Comparison of ENCODE assay signal across 6 cellular contexts in the genomic region with DNA sequence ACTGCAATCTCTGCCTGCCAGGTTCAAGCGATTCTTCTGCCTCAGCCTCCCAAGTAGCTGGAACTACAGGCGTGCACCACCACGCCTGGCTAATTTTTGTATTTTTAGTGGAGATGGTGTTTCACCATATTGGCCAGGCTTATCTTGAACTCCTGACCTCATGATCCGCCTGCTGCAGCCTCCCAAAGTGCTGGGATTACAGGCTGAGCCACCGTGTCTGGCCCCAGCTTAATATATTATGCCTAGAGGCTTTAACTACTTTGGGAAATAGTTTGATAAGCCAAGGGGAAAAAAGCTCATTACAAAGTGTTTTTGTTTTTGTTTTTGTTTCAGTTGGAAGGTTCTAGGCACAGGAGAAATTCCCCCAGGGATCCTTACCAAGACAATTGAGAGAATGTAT.
DNase-seq lines count a peak whose midpoint lies in the region; ATAC-seq, FAIRE-seq and TF ChIP-seq lines count a peak whose summit lies in the region.
"Not testable (repeated sequence)": the region's sequence is repeated elsewhere in the genome, so short reads cannot be mapped to it uniquely, and the experiment has no call there.

No MANE protein-coding gene starts in this region.

- POLR2A ChIA-PET in HCT116 (lab: Charles Lee): not testable (repeated sequence)
- POLR2A ChIA-PET in GM12878 (lab: Charles Lee): interaction anchor here (0.6 to 1.5 kb wide), 3 partner anchors 26 to 37 kb away, joined by 3 to 5 read pairs (median 4); no protein-coding TSS in a partner anchor

- CTCF ChIA-PET in HCT116 (lab: Charles Lee): not testable (repeated sequence)
- CTCF ChIA-PET in GM12878 (lab: Yijun Ruan, JAX): interaction anchor here (0.9 to 8.2 kb wide), 9 partner anchors 8 to 556 kb away, joined by 3 to 69 read pairs (median 3); no protein-coding TSS in a partner anchor

- TF ChIP-seq RAD21 in HCT116 (IDR thresholded peaks at IDR 0.05; ENCODE audit: low read depth); GM12878 (IDR thresholded peaks at IDR 0.05; ENCODE audit: insufficient read depth, low read depth, low read length): not testable (repeated sequence)

- H3K27ac ChIP-seq in 22Rv1 (peak overlapping the region; percentile 37; the same call in 1 of the 2 replicates), OCI-LY3 (ENCODE audit: low read length) (peak overlapping the region; percentile 93)
- H3K27ac ChIP-seq in HCT116 (ENCODE audit: low read depth, low read length); GM12878 (ENCODE audit: control insufficient read depth, insufficient read depth): not testable (repeated sequence)

- DNase-seq in ELF-1 (ENCODE audit: low read depth, low spot score): peak; percentile 10
- DNase-seq in HCT116 (ENCODE audit: low read depth, low spot score); GM12878 (ENCODE audit: low read depth, low spot score): not testable (repeated sequence)
- DNase-seq in NCI-H82 (lab: John Stamatoyannopoulos, UW): peak; percentile 67

- H3K4me1 ChIP-seq in HCT116 (ENCODE audit: control insufficient read depth in 1 of 2, insufficient read depth in 2 of 2, low read length in 2 of 2) (peaks cover 17 to 34% of the 10 kb centered on the region in 2 experiments), OCI-LY3 (ENCODE audit: low read length) (peaks cover 57% of the 10 kb centered on the region)
- not testable (repeated sequence) for H3K4me1 ChIP-seq in GM12878 (ENCODE audit: control insufficient read depth, insufficient read depth, low read length)

- not testable (repeated sequence) for H4K20me1 ChIP-seq in HCT116 (ENCODE audit: insufficient read depth); OCI-LY3 (ENCODE audit: insufficient read depth, low read length); GM12878 (ENCODE audit: control insufficient read depth, insufficient read depth)

- H3K4me2 ChIP-seq in HCT116 (ENCODE audit: low read length); GM12878 (ENCODE audit: control insufficient read depth, insufficient read depth): not testable (repeated sequence)
- H3K4me2 ChIP-seq in OCI-LY3 (ENCODE audit: low read length): peak overlapping the region; percentile 74

- in situ Hi-C loops in GM12878 (cut with MboI): not testable (repeated sequence)

- 64% methylated on average over 5 of the region's 5 CpGs for WGBS in GM12878 (ENCODE audit: insufficient coverage, insufficient replicate concordance, low lambda C conversion rate, missing lambda C conversion rate)

- SMC1A ChIA-PET in GM12878 (lab: Charles Lee; ENCODE audit: uncharacterized antibody, unreplicated experiment): interaction anchor here (0.7 to 8.0 kb wide), 11 partner anchors 10 to 99 kb away, joined by 3 to 90 read pairs (median 7); no protein-coding TSS in a partner anchor

- TF ChIP-seq POLR2A in HCT116 (IDR thresholded peaks at IDR 0.05; ENCODE audit: borderline replicate concordance, extremely low read depth, insufficient read depth, insufficient read length); GM12878 (IDR thresholded peaks at IDR 0.05; ENCODE audit: low read depth, low read length): not testable (repeated sequence)

- TF ChIP-seq CTCF in 22Rv1 (IDR thresholded peaks at IDR 0.05); HCT116 (IDR thresholded peaks at IDR 0.05 in 2 of 3, conservative IDR thresholded peaks at IDR 0.05 in 1 of 3; ENCODE audit: borderline replicate concordance in 1 of 3, insufficient read depth in 1 of 3, low read depth in 2 of 3, low read length in 2 of 3); OCI-LY3 (IDR thresholded peaks at IDR 0.05; ENCODE audit: low read depth, low read length); GM12878 (IDR thresholded peaks at IDR 0.05 in 2 of 3, conservative IDR thresholded peaks at IDR 0.05 in 1 of 3; ENCODE audit: control insufficient read depth in 2 of 3, extremely low read depth in 1 of 3, insufficient read depth in 1 of 3, low read depth in 3 of 3, low read length in 3 of 3): not testable (repeated sequence)

- peak overlapping the region; percentile 99 for H2AFZ ChIP-seq in HCT116 (ENCODE audit: low read depth, low read length, poor library complexity, severe bottlenecking)
- not testable (repeated sequence) for H2AFZ ChIP-seq in OCI-LY3 (ENCODE audit: low read depth, low read length); GM12878 (ENCODE audit: control insufficient read depth, low read depth, low read length)

- H3K9me3 ChIP-seq in HCT116 (ENCODE audit: control insufficient read depth in 1 of 2, insufficient read depth in 1 of 2, low read depth in 1 of 2, low read length in 2 of 2); OCI-LY3 (ENCODE audit: insufficient read depth, low read length); GM12878 (replicated peaks; ENCODE audit: control insufficient read depth, insufficient read depth, low read length): not testable (repeated sequence)

- not testable (repeated sequence) for BruUV-seq in HCT116 (replicated peaks; lab: Mats Ljungman, UMichigan); GM12878 (replicated peaks; lab: Mats Ljungman, UMichigan)

- H3K9me2 ChIP-seq in HCT116 (ENCODE audit: insufficient read depth): not testable (repeated sequence)

- intact Hi-C loops in HCT116 (cut with micrococcal nuclease); GM12878 (cut with micrococcal nuclease; ENCODE audit: unreplicated experiment): not testable (repeated sequence)

- H3K9ac ChIP-seq in HCT116 (ENCODE audit: low read length); GM12878 (ENCODE audit: control insufficient read depth, insufficient read depth, low read length): not testable (repeated sequence)
- H3K9ac ChIP-seq in OCI-LY3 (ENCODE audit: low read length): peak overlapping the region; percentile 46; the same call in 1 of the 2 replicates

- FAIRE-seq in GM12878 (lab: Jason Lieb, UNC): not testable (repeated sequence)

- H3K4me3 ChIP-seq in HCT116 (replicated peaks in 1 of 2; ENCODE audit: low read depth in 1 of 2, low read length in 2 of 2); OCI-LY3 (ENCODE audit: low read length); GM12878: not testable (repeated sequence)

- H3K36me3 ChIP-seq in HCT116 (ENCODE audit: control insufficient read depth in 1 of 2, insufficient read depth in 2 of 2, low read length in 2 of 2); OCI-LY3 (replicated peaks; ENCODE audit: low read depth, low read length); GM12878 (ENCODE audit: control insufficient read depth in 2 of 2, insufficient read depth in 2 of 2, low read length in 1 of 2): not testable (repeated sequence)

- RAD21 ChIA-PET in HCT116 (lab: Charles Lee; ENCODE audit: low non-redundant PET in 1 of 2, low total read pairs in 2 of 2, uncharacterized antibody in 2 of 2, unreplicated experiment in 2 of 2): not testable (repeated sequence)
- RAD21 ChIA-PET in GM12878 (lab: Charles Lee; ENCODE audit: unreplicated experiment): interaction anchor here (1.0 to 5.6 kb wide), 7 partner anchors 11 to 81 kb away, joined by 3 to 36 read pairs (median 8); no protein-coding TSS in a partner anchor

- ATAC-seq in HCT116, GM12878: not testable (repeated sequence)

- not testable (repeated sequence) for H3K79me2 ChIP-seq in HCT116 (ENCODE audit: insufficient read depth, low read length); OCI-LY3 (ENCODE audit: low read length); GM12878 (ENCODE audit: control insufficient read depth, insufficient read depth, low read length)

- not testable (repeated sequence) for TF ChIP-seq EP300 in GM12878 (IDR thresholded peaks at IDR 0.05; ENCODE audit: borderline replicate concordance in 1 of 2, control insufficient read depth in 1 of 2, low read depth in 2 of 2, low read length in 2 of 2)

- H3K27me3 ChIP-seq in HCT116 (ENCODE audit: insufficient read depth, low read length); OCI-LY3 (ENCODE audit: low read depth, low read length); GM12878 (replicated peaks in 1 of 2; ENCODE audit: control insufficient read depth in 2 of 2, insufficient read depth in 2 of 2, low read length in 1 of 2): not testable (repeated sequence)

TF ChIP-seq in GM12878, 131 proteins besides CTCF, POLR2A, EP300 and RAD21:
- TF ChIP-seq, protein P1, sequence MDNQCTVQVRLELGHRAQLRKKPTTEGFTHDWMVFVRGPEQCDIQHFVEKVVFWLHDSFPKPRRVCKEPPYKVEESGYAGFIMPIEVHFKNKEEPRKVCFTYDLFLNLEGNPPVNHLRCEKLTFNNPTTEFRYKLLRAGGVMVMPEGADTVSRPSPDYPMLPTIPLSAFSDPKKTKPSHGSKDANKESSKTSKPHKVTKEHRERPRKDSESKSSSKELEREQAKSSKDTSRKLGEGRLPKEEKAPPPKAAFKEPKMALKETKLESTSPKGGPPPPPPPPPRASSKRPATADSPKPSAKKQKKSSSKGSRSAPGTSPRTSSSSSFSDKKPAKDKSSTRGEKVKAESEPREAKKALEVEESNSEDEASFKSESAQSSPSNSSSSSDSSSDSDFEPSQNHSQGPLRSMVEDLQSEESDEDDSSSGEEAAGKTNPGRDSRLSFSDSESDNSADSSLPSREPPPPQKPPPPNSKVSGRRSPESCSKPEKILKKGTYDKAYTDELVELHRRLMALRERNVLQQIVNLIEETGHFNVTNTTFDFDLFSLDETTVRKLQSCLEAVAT (IDR thresholded peaks at IDR 0.05): peak; percentile 19; the same call in 1 of the 2 replicates
